ENCODE assay signal across 1 cellular context in genomic region chr12:107631715-107632114, GRCh38.
TF ChIP-seq lines count a peak whose summit lies in the region.

No MANE protein-coding gene starts in this region.

TF ChIP-seq in HepG2, 621 proteins besides CTCF, POLR2A, EP300 and RAD21 (continues in another document):
- no peak for TF ChIP-seq CBX2 (IDR thresholded peaks at IDR 0.05; ENCODE audit: low read depth, low read length)
- no peak for TF ChIP-seq CBX2 (CRISPR knock-in tag; IDR thresholded peaks at IDR 0.05; ENCODE audit: low read depth)
- TF ChIP-seq AGO2 (optimal IDR thresholded peaks at IDR 0.05; ENCODE audit: low read depth, low read length): no peak
- peak; percentile 66 for TF ChIP-seq BCL6 (CRISPR knock-in tag; IDR thresholded peaks at IDR 0.05)
- TF ChIP-seq ZFY (CRISPR knock-in tag; IDR thresholded peaks at IDR 0.05): no peak
- TF ChIP-seq TBP (CRISPR knock-in tag; IDR thresholded peaks at IDR 0.05): no peak
- TF ChIP-seq DMAP1 (CRISPR knock-in tag; IDR thresholded peaks at IDR 0.05): no peak
- no peak for TF ChIP-seq NFATC3 (CRISPR knock-in tag; IDR thresholded peaks at IDR 0.05)
- no peak for TF ChIP-seq ZFP36L2 (CRISPR knock-in tag; IDR thresholded peaks at IDR 0.05)
- no peak for TF ChIP-seq EED (CRISPR knock-in tag; IDR thresholded peaks at IDR 0.05)
- no peak for TF ChIP-seq ZNF317 (CRISPR knock-in tag; IDR thresholded peaks at IDR 0.05)
- no peak for TF ChIP-seq ZBTB4 (CRISPR knock-in tag; IDR thresholded peaks at IDR 0.05; ENCODE audit: borderline replicate concordance)
- no peak for TF ChIP-seq ZKSCAN5 (CRISPR knock-in tag; IDR thresholded peaks at IDR 0.05)
- no peak for TF ChIP-seq TFDP2 (CRISPR knock-in tag; IDR thresholded peaks at IDR 0.05)
- no peak for TF ChIP-seq PITX1 (CRISPR knock-in tag; IDR thresholded peaks at IDR 0.05)
- TF ChIP-seq FIP1L1 (IDR thresholded peaks at IDR 0.05; ENCODE audit: borderline replicate concordance, insufficient read depth, low read depth, low read length): no peak
- TF ChIP-seq FOXA3 (CRISPR knock-in tag; IDR thresholded peaks at IDR 0.05): peak; percentile 69
- no peak for TF ChIP-seq MIXL1 (CRISPR knock-in tag; IDR thresholded peaks at IDR 0.05)
- TF ChIP-seq NFRKB (IDR thresholded peaks at IDR 0.05): no peak
- TF ChIP-seq HMGXB3 (CRISPR knock-in tag; IDR thresholded peaks at IDR 0.05; ENCODE audit: borderline replicate concordance): no peak
- no peak for TF ChIP-seq ZSCAN12 (CRISPR knock-in tag; IDR thresholded peaks at IDR 0.05)
- TF ChIP-seq CEBPB (IDR thresholded peaks at IDR 0.05; ENCODE audit: borderline replicate concordance, low read depth, low read length): no peak
- TF ChIP-seq SIX4 (CRISPR knock-in tag; IDR thresholded peaks at IDR 0.05): no peak
- no peak for TF ChIP-seq POGZ (CRISPR knock-in tag; IDR thresholded peaks at IDR 0.05)
- TF ChIP-seq ZNF709 (CRISPR knock-in tag; IDR thresholded peaks at IDR 0.05): no peak
- peak; percentile 31 for TF ChIP-seq TCF7 (IDR thresholded peaks at IDR 0.05; ENCODE audit: low read depth)
- no peak for TF ChIP-seq ZMYM2 (CRISPR knock-in tag; IDR thresholded peaks at IDR 0.05)
- TF ChIP-seq HMGXB4 (CRISPR knock-in tag; IDR thresholded peaks at IDR 0.05; ENCODE audit: borderline replicate concordance in 1 of 2, low read depth in 1 of 2): no peak
- TF ChIP-seq HDAC1 (CRISPR knock-in tag; IDR thresholded peaks at IDR 0.05): no peak
- TF ChIP-seq ZNF333 (CRISPR knock-in tag; IDR thresholded peaks at IDR 0.05; ENCODE audit: borderline replicate concordance): no peak
- no peak for TF ChIP-seq SRY (CRISPR knock-in tag; IDR thresholded peaks at IDR 0.05)
- TF ChIP-seq STAT6 (CRISPR knock-in tag; IDR thresholded peaks at IDR 0.05; ENCODE audit: borderline replicate concordance): no peak
- no peak for TF ChIP-seq SYNCRIP (IDR thresholded peaks at IDR 0.05; ENCODE audit: insufficient read depth, low read depth, low read length)
- TF ChIP-seq MED13 (CRISPR knock-in tag; IDR thresholded peaks at IDR 0.05): no peak
- no peak for TF ChIP-seq ZNF225 (CRISPR knock-in tag; IDR thresholded peaks at IDR 0.05)
- TF ChIP-seq ZNF468 (CRISPR knock-in tag; IDR thresholded peaks at IDR 0.05): no peak
- no peak for TF ChIP-seq CHD2 (IDR thresholded peaks at IDR 0.05; ENCODE audit: low read depth, low read length)
- no peak for TF ChIP-seq ZNF773 (CRISPR knock-in tag; IDR thresholded peaks at IDR 0.05; ENCODE audit: borderline replicate concordance)
- TF ChIP-seq ZEB1 (IDR thresholded peaks at IDR 0.05; ENCODE audit: insufficient replicate concordance, low read depth): peak; percentile 91
- TF ChIP-seq NFKBIZ (CRISPR knock-in tag; IDR thresholded peaks at IDR 0.05): no peak
- no peak for TF ChIP-seq GATAD1 (CRISPR knock-in tag; IDR thresholded peaks at IDR 0.05)
- TF ChIP-seq ADNP (CRISPR knock-in tag; IDR thresholded peaks at IDR 0.05): no peak
- TF ChIP-seq PRMT3 (CRISPR knock-in tag; IDR thresholded peaks at IDR 0.05; ENCODE audit: borderline replicate concordance, low read depth): no peak
- TF ChIP-seq PBX2 (CRISPR knock-in tag; IDR thresholded peaks at IDR 0.05): no peak
- no peak for TF ChIP-seq TCF7L2 (IDR thresholded peaks at IDR 0.05; ENCODE audit: low read depth, low read length)
- TF ChIP-seq CBX5 (CRISPR knock-in tag; IDR thresholded peaks at IDR 0.05; ENCODE audit: borderline replicate concordance): no peak
- TF ChIP-seq ZNF331 (CRISPR knock-in tag; IDR thresholded peaks at IDR 0.05): no peak
- TF ChIP-seq ZNF382 (CRISPR knock-in tag; IDR thresholded peaks at IDR 0.05; ENCODE audit: borderline replicate concordance): no peak
- TF ChIP-seq ATM (IDR thresholded peaks at IDR 0.05; ENCODE audit: borderline replicate concordance): no peak
- no peak for TF ChIP-seq PLSCR1 (CRISPR knock-in tag; IDR thresholded peaks at IDR 0.05; ENCODE audit: borderline replicate concordance)
- no peak for TF ChIP-seq ZNF552 (CRISPR knock-in tag; IDR thresholded peaks at IDR 0.05; ENCODE audit: borderline replicate concordance)
- TF ChIP-seq ZNF740 (CRISPR knock-in tag; IDR thresholded peaks at IDR 0.05): no peak
- no peak for TF ChIP-seq AGO1 (IDR thresholded peaks at IDR 0.05; ENCODE audit: low read depth, low read length, poor library complexity, severe bottlenecking)
- no peak for TF ChIP-seq ZNF720 (CRISPR knock-in tag; IDR thresholded peaks at IDR 0.05)
- TF ChIP-seq ZNF292 (CRISPR knock-in tag; IDR thresholded peaks at IDR 0.05; ENCODE audit: borderline replicate concordance, low read depth): no peak
- TF ChIP-seq ZNF761 (CRISPR knock-in tag; conservative IDR thresholded peaks at IDR 0.05): no peak
- no peak for TF ChIP-seq KDM6A (CRISPR knock-in tag; IDR thresholded peaks at IDR 0.05; ENCODE audit: low read depth)
- TF ChIP-seq KDM5B (CRISPR knock-in tag; IDR thresholded peaks at IDR 0.05; ENCODE audit: borderline replicate concordance): no peak
- no peak for TF ChIP-seq PLRG1 (conservative IDR thresholded peaks at IDR 0.05)
- TF ChIP-seq MAFF (IDR thresholded peaks at IDR 0.05; ENCODE audit: low read depth, low read length): no peak
- TF ChIP-seq SRSF9 (IDR thresholded peaks at IDR 0.05; ENCODE audit: borderline replicate concordance, insufficient read depth, low read depth, low read length, poor library complexity, severe bottlenecking): no peak
- no peak for TF ChIP-seq ZNF772 (CRISPR knock-in tag; IDR thresholded peaks at IDR 0.05)
- no peak for TF ChIP-seq ZSCAN20 (CRISPR knock-in tag; IDR thresholded peaks at IDR 0.05; ENCODE audit: borderline replicate concordance)
